Comparison of ENCODE assay signal across 8 cellular contexts in genomic region chr16:87870419-87871272, GRCh38. TPM values are rescaled to one million over a fixed set of nuclear protein-coding genes. Genes with fewer than 3 reads are reported as not detected.
A peak's percentile ranks its signal among the peaks of the same experiment; 100 is the strongest.
DNase-seq lines count a peak whose midpoint lies in the region; ATAC-seq and TF ChIP-seq lines count a peak whose summit lies in the region.
"Not testable (repeated sequence)": the region's sequence is repeated elsewhere in the genome, so short reads cannot be mapped to it uniquely, and the experiment has no call there.

No MANE protein-coding gene starts in this region.

- peaks cover 36% of the 10 kb centered on the region for H3K79me2 ChIP-seq in OCI-LY3 (ENCODE audit: low read length)

- H3K4me3 Mint-ChIP-seq in CD8-positive, alpha-beta memory T cell = peak overlapping the region; percentile 24 to 73 (median 65)
- peak overlapping the region; percentile 45 for H3K4me3 Mint-ChIP-seq in activated CD4-positive, alpha-beta T cell treated with anti-CD3 and anti-CD28 coated beads for 36 hours
- peak overlapping the region; percentile 60 to 73 (median 62) for H3K4me3 Mint-ChIP-seq in brain
- H3K4me3 Mint-ChIP-seq in nephron progenitor cell = not testable (repeated sequence)

- peak overlapping the region; percentile 69 to 88 (median 80) for H3K27ac Mint-ChIP-seq in CD8-positive, alpha-beta memory T cell
- H3K27ac Mint-ChIP-seq in activated CD4-positive, alpha-beta T cell treated with anti-CD3 and anti-CD28 coated beads for 36 hours = peak overlapping the region; percentile 93
- peak overlapping the region; percentile 36 to 96 (median 67) for H3K27ac Mint-ChIP-seq in brain
- H3K27ac Mint-ChIP-seq in nephron progenitor cell = not testable (repeated sequence)

- CTCF ChIA-PET in CD8-positive, alpha-beta memory T cell (lab: Charles Lee) = interaction anchor here (0.7 to 12.8 kb wide), 27 partner anchors 11 to 234 kb away, joined by 3 to 298 read pairs (median 5); no protein-coding TSS in a partner anchor
- CTCF ChIA-PET in activated CD4-positive, alpha-beta T cell treated with anti-CD3 and anti-CD28 coated beads for 36 hours (lab: Charles Lee) = interaction anchor here (0.5 to 6.5 kb wide), 23 partner anchors 11 to 816 kb away, joined by 3 to 86 read pairs (median 4); partner anchors contain the start of genes BANP and SNAI3

- H3K36me3 ChIP-seq in CD8-positive, alpha-beta memory T cell (ENCODE audit: insufficient read depth, low read length); OCI-LY3 (replicated peaks; ENCODE audit: low read depth, low read length); right atrium auricular region; transverse colon: not testable (repeated sequence)

- not testable (repeated sequence) for H2AFZ ChIP-seq in OCI-LY3 (ENCODE audit: low read depth, low read length)

- H3K4me1 ChIP-seq in CD8-positive, alpha-beta memory T cell (ENCODE audit: insufficient read depth, low read length) = peaks cover 31% of the 10 kb centered on the region
- peaks cover 52% of the 10 kb centered on the region for H3K4me1 ChIP-seq in OCI-LY3 (ENCODE audit: low read length)
- H3K4me1 ChIP-seq in right atrium auricular region = peaks cover 0 to 17% of the 10 kb centered on the region in 2 donors
- peaks cover 0 to 29% (median 18%) of the 10 kb centered on the region in 4 donors for H3K4me1 ChIP-seq in transverse colon

- H4K20me1 ChIP-seq in OCI-LY3 (ENCODE audit: insufficient read depth, low read length) = peaks cover 18% of the 10 kb centered on the region

- H3K36me3 Mint-ChIP-seq in CD8-positive, alpha-beta memory T cell = peaks cover 0 to 10% (median 0%) of the 10 kb centered on the region in 3 donors
- peaks cover 31% of the 10 kb centered on the region for H3K36me3 Mint-ChIP-seq in activated CD4-positive, alpha-beta T cell treated with anti-CD3 and anti-CD28 coated beads for 36 hours (ENCODE audit: low read depth)
- peaks cover 13% of the 10 kb centered on the region for H3K36me3 Mint-ChIP-seq in brain
- not testable (repeated sequence) for H3K36me3 Mint-ChIP-seq in nephron progenitor cell (ENCODE audit: low read depth)

- H3K9ac ChIP-seq in OCI-LY3 (ENCODE audit: low read length) = peak overlapping the region; percentile 44

- not testable (repeated sequence) for TF ChIP-seq POLR2A in transverse colon (IDR thresholded peaks at IDR 0.05)

- intact Hi-C loops in activated CD4-positive, alpha-beta T cell treated with anti-CD3 and anti-CD28 coated beads for 36 hours (cut with DNase I, micrococcal nuclease) = loop anchor here (1.0 to 2.0 kb wide), 8 partner anchors 20 to 320 kb away; partner anchors contain the start of gene BANP (in 1 of the 2)
- intact Hi-C loops in transverse colon (cut with DNase I; ENCODE audit: low total_unique reads) = loop anchor here (1.0 kb wide), 1 partner anchor 92 kb away; no protein-coding TSS in a partner anchor

- H3K27me3 Mint-ChIP-seq in CD8-positive, alpha-beta memory T cell; activated CD4-positive, alpha-beta T cell treated with anti-CD3 and anti-CD28 coated beads for 36 hours: not testable (repeated sequence)
- H3K27me3 Mint-ChIP-seq in brain = peaks cover 24% of the 10 kb centered on the region
- peaks cover 54% of the 10 kb centered on the region for H3K27me3 Mint-ChIP-seq in nephron progenitor cell (ENCODE audit: low read depth, poor library complexity)

- H3K4me1 Mint-ChIP-seq in CD8-positive, alpha-beta memory T cell = peaks cover 43 to 50% (median 49%) of the 10 kb centered on the region in 3 donors
- H3K4me1 Mint-ChIP-seq in activated CD4-positive, alpha-beta T cell treated with anti-CD3 and anti-CD28 coated beads for 36 hours = peaks cover 51% of the 10 kb centered on the region
- H3K4me1 Mint-ChIP-seq in brain = peaks cover 73% of the 10 kb centered on the region
- H3K4me1 Mint-ChIP-seq in nephron progenitor cell = peaks cover 48% of the 10 kb centered on the region

- H3K27me3 ChIP-seq in CD8-positive, alpha-beta memory T cell (ENCODE audit: insufficient read depth, low read length, poor library complexity, severe bottlenecking); OCI-LY3 (ENCODE audit: low read depth, low read length); right atrium auricular region: not testable (repeated sequence)
- peaks cover 18% of the 10 kb centered on the region for H3K27me3 ChIP-seq in transverse colon

- DNase-seq in CD8-positive, alpha-beta memory T cell; right atrium auricular region (ENCODE audit: low spot score); transverse colon: not testable (repeated sequence)
- DNase-seq in HuH-7.5 (ENCODE audit: low spot score) (peak; percentile 71), nephron progenitor cell (peak; percentile 54)
- peak; percentile 6 for DNase-seq in activated CD4-positive, alpha-beta T cell treated with anti-CD3 and anti-CD28 coated beads for 36 hours

- H3K4me3 ChIP-seq in CD8-positive, alpha-beta memory T cell (ENCODE audit: low read length); OCI-LY3 (ENCODE audit: low read length); right atrium auricular region; transverse colon: not testable (repeated sequence)

- H3K9me3 ChIP-seq in CD8-positive, alpha-beta memory T cell (ENCODE audit: low read length); OCI-LY3 (ENCODE audit: insufficient read depth, low read length); right atrium auricular region; transverse colon: not testable (repeated sequence)

- POLR2A ChIA-PET in CD8-positive, alpha-beta memory T cell (lab: Charles Lee) = interaction anchor here (1.0 to 1.9 kb wide), 4 partner anchors 14 to 92 kb away, joined by 3 to 11 read pairs (median 8); no protein-coding TSS in a partner anchor
- POLR2A ChIA-PET in activated CD4-positive, alpha-beta T cell treated with anti-CD3 and anti-CD28 coated beads for 36 hours (lab: Charles Lee) = interaction anchor here (1.0 to 5.1 kb wide), 4 partner anchors 23 to 92 kb away, joined by 4 to 46 read pairs (median 9); partner anchors contain the start of gene BANP

- H3K27ac ChIP-seq in CD8-positive, alpha-beta memory T cell (ENCODE audit: low read depth, low read length) = not testable (repeated sequence)
- H3K27ac ChIP-seq in OCI-LY3 (ENCODE audit: low read length) (peak overlapping the region; percentile 49), right atrium auricular region (peak overlapping the region; percentile 39 to 41), transverse colon (peak overlapping the region; percentile 33 to 78 (median 56))

- 70 to 75% methylated on average over 2 to 16 of the region's 24 CpGs for WGBS in transverse colon (ENCODE audit: low coverage in 1 of 2), 2 donors

- not testable (repeated sequence) for ATAC-seq in activated CD4-positive, alpha-beta T cell treated with anti-CD3 and anti-CD28 coated beads for 36 hours

- peak overlapping the region; percentile 47; the same call in 1 of the 2 replicates for H3K4me2 ChIP-seq in OCI-LY3 (ENCODE audit: low read length)

- not testable (repeated sequence) for TF ChIP-seq EP300 in transverse colon (IDR thresholded peaks at IDR 0.05; ENCODE audit: low read depth)

- TF ChIP-seq CTCF in OCI-LY3 (IDR thresholded peaks at IDR 0.05; ENCODE audit: low read depth, low read length); brain (conservative IDR thresholded peaks at IDR 0.05); right atrium auricular region (IDR thresholded peaks at IDR 0.05); nephron progenitor cell (IDR thresholded peaks at IDR 0.05); transverse colon (IDR thresholded peaks at IDR 0.05): not testable (repeated sequence)

- in situ Hi-C loops in transverse colon (cut with MboI; ENCODE audit: low pct_ligation_motif_present in 1 of 4, low pct_unique_long_range_greater_than_20kb in 1 of 4, low sequenced_read_pairs in 3 of 4) = loop anchor here in 2 of 4 donors (10.0 kb wide), 1 partner anchor 86 kb away; no protein-coding TSS in a partner anchor

- H3K9me3 Mint-ChIP-seq in CD8-positive, alpha-beta memory T cell; activated CD4-positive, alpha-beta T cell treated with anti-CD3 and anti-CD28 coated beads for 36 hours (ENCODE audit: low read depth); brain; nephron progenitor cell: not testable (repeated sequence)

RNA-seq across cellular contexts. Expression of gene SLC7A5, which starts 1.3 kb away (rescaled TPM):
- total RNA-seq in CD8-positive, alpha-beta memory T cell = 100 to 1,000 TPM; 366 to 383 TPM
- polyA plus RNA-seq in CD8-positive, alpha-beta memory T cell = 20.7 TPM
- 100 to 1,000 TPM; 337 to 354 TPM for total RNA-seq in activated CD4-positive, alpha-beta T cell treated with anti-CD3 and anti-CD28 coated beads for 36 hours
- polyA plus RNA-seq in brain (ENCODE audit: insufficient read depth, low read depth, low replicate concordance) = 101 TPM
- total RNA-seq in right atrium auricular region = 10 to 100 TPM in 1 of 2 donors, 1 to 10 TPM in 1; 5.8 to 12.8 TPM
- 1 to 10 TPM; 2.7 to 7.0 (median 5.7) TPM for total RNA-seq in transverse colon

Comparison
In these comparisons a context has a peak if more than half of its experiments do, and no peak if none do; other contexts are left out.
1. RNA of gene SLC7A5, which starts 1.3 kb away (total RNA-seq): 366 to 383 TPM in CD8-positive, alpha-beta memory T cell and 337 to 354 TPM in activated CD4-positive, alpha-beta T cell treated with anti-CD3 and anti-CD28 coated beads for 36 hours; 5.8 to 12.8 TPM in right atrium auricular region and 2.7 to 7.0 TPM in transverse colon; every median in the first group is over 10 times any median in the second.